8 cellular contexts compared by ENCODE assay signal in the genomic region with DNA sequence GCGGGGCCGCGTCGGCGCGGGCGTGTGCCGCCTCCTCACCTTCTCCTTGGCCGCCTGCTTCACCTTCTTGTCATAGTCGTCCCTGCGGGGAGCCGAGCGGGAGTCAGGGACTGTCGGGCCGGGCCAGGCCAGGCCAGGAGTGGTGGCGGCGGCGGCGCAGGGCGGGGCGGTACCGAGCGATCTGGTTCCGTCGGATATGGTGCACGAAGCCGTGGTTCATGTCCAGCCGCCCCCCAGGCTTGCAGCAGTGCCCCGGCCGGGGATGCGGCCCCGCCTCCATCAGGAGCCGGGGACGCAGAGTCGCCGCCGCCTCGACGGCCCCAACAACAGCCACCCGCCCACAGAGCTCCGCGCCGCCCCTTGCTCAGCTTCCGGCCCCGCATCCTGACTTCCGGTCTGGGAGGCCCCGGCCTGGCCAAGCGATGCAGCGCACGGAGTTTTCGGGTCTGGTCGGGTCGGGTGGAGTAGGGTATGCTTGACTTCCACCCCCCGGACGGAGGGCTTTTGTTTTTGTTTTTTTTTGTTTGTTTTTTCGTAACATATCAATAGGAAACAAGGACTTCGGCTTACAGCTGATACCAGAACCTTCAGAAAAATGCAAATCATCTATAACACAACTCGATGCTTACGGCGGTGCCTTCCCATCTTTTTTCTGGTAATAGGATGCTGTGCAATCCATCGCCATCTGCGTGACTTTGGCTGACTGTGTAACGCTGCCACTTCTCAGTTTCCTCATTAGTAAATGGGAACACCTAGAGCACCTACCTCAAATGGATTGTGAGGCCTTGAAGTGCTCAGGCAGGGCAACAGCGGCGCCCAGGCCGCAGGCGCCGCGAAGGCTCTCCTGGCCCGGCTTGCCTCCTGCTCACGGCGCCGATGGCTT. TPM values are rescaled to one million over a fixed set of nuclear protein-coding genes. Genes with fewer than 3 reads are reported as not detected.
DNase-seq lines count a peak whose midpoint lies in the region; ATAC-seq and TF ChIP-seq lines count a peak whose summit lies in the region.

A gene with protein sequence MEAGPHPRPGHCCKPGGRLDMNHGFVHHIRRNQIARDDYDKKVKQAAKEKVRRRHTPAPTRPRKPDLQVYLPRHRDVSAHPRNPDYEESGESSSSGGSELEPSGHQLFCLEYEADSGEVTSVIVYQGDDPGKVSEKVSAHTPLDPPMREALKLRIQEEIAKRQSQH (minus strand): TSS at position 362 of the 883 bp plus-strand sequence. CDS start 82 bp downstream, at position 280.

- ATAC-seq in GM19025 (IDR thresholded peaks at IDR 0.05; ENCODE audit: low read depth, unreplicated experiment) (peak; percentile 74), HG03280 (IDR thresholded peaks at IDR 0.05; ENCODE audit: unreplicated experiment) (peak; percentile 75), left colon (peak; percentile 81)

- no peaks in the 10 kb centered on the region for H3K9me3 ChIP-seq in BE2C

- H3K36me3 ChIP-seq in BE2C: no peaks in the 10 kb centered on the region

- H3K4me1 ChIP-seq in BE2C: no peaks in the 10 kb centered on the region

- intact Hi-C loops in left colon (cut with DNase I, micrococcal nuclease): no loop called here

- peak; percentile 84 for DNase-seq in BE2C
- peak; percentile 69 to 81 for DNase-seq in NCI-H524 (lab: John Stamatoyannopoulos, UW)
- DNase-seq in activated CD4-positive, alpha-beta T cell treated with anti-CD3 and anti-CD28 coated beads for 48 hours: peak; percentile 93
- peak; percentile 93 to 94 for DNase-seq in left colon
- DNase-seq in stimulated activated CD4-positive, alpha-beta T cell treated with anti-CD3 and anti-CD28 coated beads, Interleukin-1b, Interleukin-23, amount 100 ng/mL, for 48 hours: peak; percentile 90

- H3K27me3 ChIP-seq in BE2C: no peaks in the 10 kb centered on the region

- H3K4me3 ChIP-seq in BE2C (ENCODE audit: low read depth, low read length): peak within 1 kb of the TSS; percentile 68

- no peak for TF ChIP-seq CTCF in BE2C (IDR thresholded peaks at IDR 0.05; ENCODE audit: low read depth, low read length)

- H3K27ac ChIP-seq in cingulate gyrus (ENCODE audit: low read depth, low read length): peak within 1 kb of the TSS; percentile 62

RNA-seq across cellular contexts. Expression of the gene that starts here (rescaled TPM):
- polyA plus RNA-seq in BE2C (2012; ENCODE audit: insufficient read depth, insufficient read length, low read depth): 22.6 TPM
- 10 to 100 TPM; 36.1 to 44.7 TPM for total RNA-seq in left colon

Comparison
In these comparisons a context has a peak if more than half of its experiments do, and no peak if none do; other contexts are left out.
1. Peak in every context shown above with its lines: DNase-seq, ATAC-seq, H3K4me3 ChIP-seq and H3K27ac ChIP-seq.